19 cellular contexts compared by ENCODE assay signal in genomic region chr18:23068692-23069305, GRCh38.
DNase-seq lines count a peak whose midpoint lies in the region; ATAC-seq, FAIRE-seq and TF ChIP-seq lines count a peak whose summit lies in the region.
"Had no signal": no experiment of that assay in that cellular context is flagged by ENCODE, and none has a peak within 500 bp of the region (broad histone marks: within the 10 kb centered on the region; RNA-seq: fewer than 3 reads in every experiment).

No MANE protein-coding gene starts in this region.

- H3K27me3 Mint-ChIP-seq in activated CD8-positive, alpha-beta T cell treated with anti-CD3 and anti-CD28 coated beads, Interleukin-2, amount 10 ng/mL, durations not matched to agents 7 days and 5 days (ENCODE audit: low read depth): no peaks in the 10 kb centered on the region
- no peaks in the 10 kb centered on the region for H3K27me3 Mint-ChIP-seq in activated CD8-positive, alpha-beta T cell treated with anti-CD3 and anti-CD28 coated beads for 36 hours
- H3K27me3 Mint-ChIP-seq in effector memory CD8-positive, alpha-beta T cell: no peaks in the 10 kb centered on the region
- H3K27me3 Mint-ChIP-seq: activated CD4-positive, alpha-beta T cell treated with anti-CD3 and anti-CD28 coated beads for 36 hours; memory B cell had no signal

- TF ChIP-seq CTCF in activated CD8-positive, alpha-beta T cell treated with anti-CD3 and anti-CD28 coated beads for 36 hours (IDR thresholded peaks at IDR 0.05): no peak
- TF ChIP-seq CTCF in NB4 (IDR thresholded peaks at IDR 0.05; ENCODE audit: low read depth, low read length): no peak

- peak overlapping the region; percentile 95 for H3K27ac Mint-ChIP-seq in activated CD8-positive, alpha-beta T cell treated with anti-CD3 and anti-CD28 coated beads, Interleukin-2, amount 10 ng/mL, durations not matched to agents 7 days and 5 days
- H3K27ac Mint-ChIP-seq in activated CD8-positive, alpha-beta T cell treated with anti-CD3 and anti-CD28 coated beads for 36 hours: no peak overlapping the region
- peak overlapping the region; percentile 18 to 88 for H3K27ac Mint-ChIP-seq in effector memory CD8-positive, alpha-beta T cell

- CTCF ChIA-PET in activated CD8-positive, alpha-beta T cell treated with anti-CD3 and anti-CD28 coated beads, Interleukin-2, amount 10 ng/mL, durations not matched to agents 7 days and 5 days (lab: Charles Lee): interaction anchor here (1.0 to 2.2 kb wide), 3 partner anchors 36 to 343 kb away, joined by 3 to 4 read pairs (median 3); no protein-coding TSS in a partner anchor
- CTCF ChIA-PET in activated CD8-positive, alpha-beta T cell treated with anti-CD3 and anti-CD28 coated beads for 36 hours (lab: Charles Lee): no interaction called here

- H3K36me3 Mint-ChIP-seq in activated CD8-positive, alpha-beta T cell treated with anti-CD3 and anti-CD28 coated beads, Interleukin-2, amount 10 ng/mL, durations not matched to agents 7 days and 5 days (ENCODE audit: low read depth): peaks cover 23% of the 10 kb centered on the region
- H3K36me3 Mint-ChIP-seq in activated CD8-positive, alpha-beta T cell treated with anti-CD3 and anti-CD28 coated beads for 36 hours (ENCODE audit: low read depth): peaks cover 9% of the 10 kb centered on the region
- H3K36me3 Mint-ChIP-seq in effector memory CD8-positive, alpha-beta T cell (ENCODE audit: insufficient read depth): peaks cover 10% of the 10 kb centered on the region
- H3K36me3 Mint-ChIP-seq: memory B cell had no signal

- H3K4me3 Mint-ChIP-seq in activated CD8-positive, alpha-beta T cell treated with anti-CD3 and anti-CD28 coated beads, Interleukin-2, amount 10 ng/mL, durations not matched to agents 7 days and 5 days: no peak overlapping the region
- H3K4me3 Mint-ChIP-seq in activated CD8-positive, alpha-beta T cell treated with anti-CD3 and anti-CD28 coated beads for 36 hours: no peak overlapping the region
- H3K4me3 Mint-ChIP-seq in effector memory CD8-positive, alpha-beta T cell: peak overlapping the region in 1 of 2 donors; percentile 76
- H3K4me3 Mint-ChIP-seq: activated CD4-positive, alpha-beta T cell treated with anti-CD3 and anti-CD28 coated beads for 36 hours had no signal

- DNase-seq in activated CD8-positive, alpha-beta T cell treated with anti-CD3 and anti-CD28 coated beads, Interleukin-2, amount 10 ng/mL, durations not matched to agents 7 days and 5 days: no peak
- DNase-seq in activated CD8-positive, alpha-beta T cell treated with anti-CD3 and anti-CD28 coated beads for 36 hours: no peak
- DNase-seq in NB4 (ENCODE audit: low read depth) (peak; percentile 85), pons (ENCODE audit: low spot score) (peak; percentile 44), NCI-H1930 (lab: John Stamatoyannopoulos, UW) (no peak), GM12892 (ENCODE audit: insufficient read length) (no peak)
- no peak for DNase-seq in effector memory CD8-positive, alpha-beta T cell
- DNase-seq: activated naive CD8-positive, alpha-beta T cell treated with anti-CD3 and anti-CD28 coated beads, Interleukin-2, amount 10 ng/mL, durations not matched to agents 7 days and 5 days; brain microvascular endothelial cell; Caco-2; dermis blood vessel endothelial cell; H7; NCI-H748 treated with DMSO at 0.1 percent for 48 hours; uterus had no signal

- intact Hi-C loops in activated CD8-positive, alpha-beta T cell treated with anti-CD3 and anti-CD28 coated beads for 36 hours (cut with micrococcal nuclease): no loop called here

- no peak for FAIRE-seq in GM12892 (lab: Jason Lieb, UNC)

- H3K4me1 Mint-ChIP-seq in activated CD8-positive, alpha-beta T cell treated with anti-CD3 and anti-CD28 coated beads, Interleukin-2, amount 10 ng/mL, durations not matched to agents 7 days and 5 days (ENCODE audit: low read depth): peaks cover 70% of the 10 kb centered on the region
- peaks cover 48% of the 10 kb centered on the region for H3K4me1 Mint-ChIP-seq in activated CD8-positive, alpha-beta T cell treated with anti-CD3 and anti-CD28 coated beads for 36 hours (ENCODE audit: low read depth)
- peaks cover 42 to 58% of the 10 kb centered on the region in 2 donors for H3K4me1 Mint-ChIP-seq in effector memory CD8-positive, alpha-beta T cell (ENCODE audit: low read depth in 2 of 2)

- H3K9me3 Mint-ChIP-seq in activated CD8-positive, alpha-beta T cell treated with anti-CD3 and anti-CD28 coated beads, Interleukin-2, amount 10 ng/mL, durations not matched to agents 7 days and 5 days (ENCODE audit: insufficient read depth): peaks cover 4% of the 10 kb centered on the region
- H3K9me3 Mint-ChIP-seq in activated CD8-positive, alpha-beta T cell treated with anti-CD3 and anti-CD28 coated beads for 36 hours: peaks cover 8% of the 10 kb centered on the region
- no peaks in the 10 kb centered on the region for H3K9me3 Mint-ChIP-seq in effector memory CD8-positive, alpha-beta T cell

- H3K4me3 ChIP-seq in NB4 (ENCODE audit: low read depth, low read length): no peak overlapping the region
- H3K4me3 ChIP-seq: right atrium auricular region, uterus had no signal

- ATAC-seq in activated CD8-positive, alpha-beta T cell treated with anti-CD3 and anti-CD28 coated beads, Interleukin-2, amount 10 ng/mL, durations not matched to agents 7 days and 5 days: no peak
- ATAC-seq in activated CD8-positive, alpha-beta T cell treated with anti-CD3 and anti-CD28 coated beads for 36 hours: no peak
- no peak for ATAC-seq in effector memory CD8-positive, alpha-beta T cell (replicated peaks)
- no peak for ATAC-seq in HG03196 (IDR thresholded peaks at IDR 0.05; ENCODE audit: unreplicated experiment)
- ATAC-seq: esophagus mucosa had no signal

- TF ChIP-seq POLR2A in NB4 (IDR thresholded peaks at IDR 0.05; ENCODE audit: extremely low read depth, insufficient read length) (no peak), GM12892 (IDR thresholded peaks at IDR 0.05; ENCODE audit: low read depth, low read length) (no peak)

- POLR2A ChIA-PET in activated CD8-positive, alpha-beta T cell treated with anti-CD3 and anti-CD28 coated beads, Interleukin-2, amount 10 ng/mL, durations not matched to agents 7 days and 5 days (lab: Charles Lee): no interaction called here
- POLR2A ChIA-PET in activated CD8-positive, alpha-beta T cell treated with anti-CD3 and anti-CD28 coated beads for 36 hours (lab: Charles Lee): interaction anchor here (0.5 to 0.6 kb wide), 2 partner anchors 556 to 1347 kb away, joined by 3 read pairs; no protein-coding TSS in a partner anchor

Comparison
In these comparisons a context has a peak if more than half of its experiments do, and no peak if none do; other contexts are left out.
1. DNase-seq: peak in NB4 (single experiment) and pons (single experiment); none in activated CD8-positive, alpha-beta T cell treated with anti-CD3 and anti-CD28 coated beads, Interleukin-2, amount 10 ng/mL, durations not matched to agents 7 days and 5 days (single experiment), activated CD8-positive, alpha-beta T cell treated with anti-CD3 and anti-CD28 coated beads for 36 hours (single experiment), effector memory CD8-positive, alpha-beta T cell (0 of 3), NCI-H1930 (0 of 2) and GM12892 (single experiment).